ENCODE assay signal across 17 cellular contexts in genomic region chr11:9617960-9618359, GRCh38. TPM values are rescaled to one million over a fixed set of nuclear protein-coding genes. Genes with fewer than 3 reads are reported as not detected.
A peak's percentile ranks its signal among the peaks of the same experiment; 100 is the strongest.
DNase-seq lines count a peak whose midpoint lies in the region; ATAC-seq and TF ChIP-seq lines count a peak whose summit lies in the region.
"Had no signal": no experiment of that assay in that cellular context is flagged by ENCODE, and none has a peak within 500 bp of the region (broad histone marks: within the 10 kb centered on the region; RNA-seq: fewer than 3 reads in every experiment).

No MANE protein-coding gene starts in this region.

- dilution Hi-C loops in mammary epithelial cell (cut with HindIII; ENCODE audit: low sequenced_read_pairs), result no loop called here

- 89% methylated on average over 5 of the region's 5 CpGs for WGBS in mammary epithelial cell (ENCODE audit: low coverage, missing lambda C conversion rate)
- WGBS in body of pancreas, 2 donors, result 94% methylated on average over 5 of the region's 5 CpGs

- H3K36me3 Mint-ChIP-seq in MCF 10A (ENCODE audit: insufficient read depth, unreplicated experiment), result no peaks in the 10 kb centered on the region
- H3K36me3 Mint-ChIP-seq: brain had no signal

- POLR2A ChIA-PET in MCF 10A (lab: Yijun Ruan, JAX), result interaction anchor here (1.0 to 1.1 kb wide), 2 partner anchors 16 to 140 kb away, joined by 3 read pairs; no protein-coding TSS in a partner anchor

- H3K4me3 ChIP-seq in mammary epithelial cell (replicated peaks in 1 of 3; ENCODE audit: insufficient read depth in 1 of 3, low read depth in 2 of 3, low read length in 3 of 3) (no peak overlapping the region), brain microvascular endothelial cell (ENCODE audit: low read depth, low read length) (no peak overlapping the region), vagina (no peak overlapping the region), body of pancreas (no peak overlapping the region)
- H3K4me3 ChIP-seq: heart right ventricle had no signal

- no peak for TF ChIP-seq POLR2A in vagina (IDR thresholded peaks at IDR 0.05)
- TF ChIP-seq POLR2A in body of pancreas (IDR thresholded peaks at IDR 0.05), result no peak

- BruUV-seq in mammary epithelial cell (replicated peaks; lab: Mats Ljungman, UMichigan), result no TSS peak
- BruUV-seq in MCF 10A (replicated peaks; lab: Mats Ljungman, UMichigan), result no TSS peak

- H4K20me1 ChIP-seq in mammary epithelial cell (ENCODE audit: insufficient read depth, low read length), result no peaks in the 10 kb centered on the region

- no peaks in the 10 kb centered on the region for H3K79me2 ChIP-seq in mammary epithelial cell (ENCODE audit: insufficient read depth, low read length)

- no peak overlapping the region for H3K27ac ChIP-seq in mammary epithelial cell (ENCODE audit: insufficient read depth, low read depth, low read length)
- H3K27ac ChIP-seq in brain microvascular endothelial cell, result no peak overlapping the region
- H3K27ac ChIP-seq in vagina, result peak overlapping the region; percentile 60
- H3K27ac ChIP-seq in body of pancreas, result no peak overlapping the region
- H3K27ac ChIP-seq: 22Rv1, heart right ventricle had no signal

- in situ Hi-C loops in mammary epithelial cell (cut with MboI; ENCODE audit: low sequenced_read_pairs in 2 of 2) (loop anchor here (10.0 to 25.0 kb wide), 3 partner anchors 119 to 694 kb away; partner anchors contain the start of gene ADM (in 1 of the 2)), brain microvascular endothelial cell (cut with HindIII; ENCODE audit: low pct_ligation_motif_present, low sequenced_read_pairs) (no loop called here)

- H3K27ac Mint-ChIP-seq in MCF 10A (ENCODE audit: low read depth, unreplicated experiment), result no peak overlapping the region
- H3K27ac Mint-ChIP-seq: activated CD4-positive, alpha-beta memory T cell treated with anti-CD3 and anti-CD28 coated beads, Interleukin-2, amount 10 ng/mL, durations not matched to agents 7 days and 5 days; activated T-helper 2 cell treated with anti-CD3 and anti-CD28 coated beads, Interferon-gamma antibody, Interleukin-2, Interleukin-4, amounts not matched to agents 10 μg/mL and 5 μg/mL and 100 μg/mL, durations not matched to agents 14 hours and 24 hours and 36 hours; brain; stimulated activated naive CD8-positive, alpha-beta T cell treated with anti-CD3 and anti-CD28 coated beads, Interleukin-15, Interleukin-2, amounts not matched to agents 100 ng/mL and 50 ng/mL, for 24 hours had no signal

- no peak overlapping the region for H3K4me2 ChIP-seq in mammary epithelial cell (ENCODE audit: insufficient read depth, low read depth, low read length)

- no peaks in the 10 kb centered on the region for H3K27me3 Mint-ChIP-seq in MCF 10A (ENCODE audit: insufficient read depth, unreplicated experiment)
- H3K27me3 Mint-ChIP-seq: brain; stimulated activated naive CD8-positive, alpha-beta T cell treated with anti-CD3 and anti-CD28 coated beads, Interleukin-15, Interleukin-2, amounts not matched to agents 100 ng/mL and 50 ng/mL, for 24 hours had no signal

- CTCF ChIA-PET in mammary epithelial cell (lab: Charles Lee; ENCODE audit: low non-redundant PET), result no interaction called here
- CTCF ChIA-PET in MCF 10A (lab: Yijun Ruan, JAX), result interaction anchor here (0.8 to 2.7 kb wide), 7 partner anchors 8 to 355 kb away, joined by 3 to 18 read pairs (median 4); no protein-coding TSS in a partner anchor

- ATAC-seq in body of pancreas, result no peak
- ATAC-seq: heart right ventricle had no signal

- no peak overlapping the region for H3K9ac ChIP-seq in mammary epithelial cell (ENCODE audit: insufficient read depth, low read length)

- H2AFZ ChIP-seq in mammary epithelial cell (ENCODE audit: low read depth, low read length), result no peak overlapping the region

- H3K27me3 ChIP-seq in mammary epithelial cell (ENCODE audit: insufficient read depth, low read length), result no peaks in the 10 kb centered on the region
- H3K27me3 ChIP-seq in brain microvascular endothelial cell (replicated peaks), result no peaks in the 10 kb centered on the region
- H3K27me3 ChIP-seq in vagina, result no peaks in the 10 kb centered on the region
- no peaks in the 10 kb centered on the region for H3K27me3 ChIP-seq in body of pancreas
- H3K27me3 ChIP-seq: heart right ventricle had no signal

- TF ChIP-seq CTCF in mammary epithelial cell (conservative IDR thresholded peaks at IDR 0.05 in 1 of 2, IDR thresholded peaks at IDR 0.05 in 1 of 2; ENCODE audit: extremely low read depth in 1 of 2, insufficient read depth in 1 of 2, low read depth in 1 of 2, low read length in 2 of 2) (no peak), MCF 10A (IDR thresholded peaks at IDR 0.05; ENCODE audit: unreplicated experiment) (no peak), brain microvascular endothelial cell (IDR thresholded peaks at IDR 0.05; ENCODE audit: low read depth, low read length, missing control alignments) (no peak), vagina (IDR thresholded peaks at IDR 0.05) (no peak), body of pancreas (IDR thresholded peaks at IDR 0.05) (no peak)

- H3K36me3 ChIP-seq in mammary epithelial cell (ENCODE audit: insufficient read depth, low read length), result no peaks in the 10 kb centered on the region
- no peaks in the 10 kb centered on the region for H3K36me3 ChIP-seq in brain microvascular endothelial cell (replicated peaks)
- no peaks in the 10 kb centered on the region for H3K36me3 ChIP-seq in vagina
- H3K36me3 ChIP-seq in body of pancreas (replicated peaks in 1 of 2; ENCODE audit: insufficient read depth in 1 of 2, low read depth in 2 of 2), result no peaks in the 10 kb centered on the region
- H3K36me3 ChIP-seq: heart right ventricle had no signal

- no peaks in the 10 kb centered on the region for H3K9me3 Mint-ChIP-seq in MCF 10A (ENCODE audit: unreplicated experiment)
- H3K9me3 Mint-ChIP-seq: activated CD4-positive, alpha-beta memory T cell treated with anti-CD3 and anti-CD28 coated beads, Interleukin-2, amount 10 ng/mL, durations not matched to agents 7 days and 5 days; activated T-helper 2 cell treated with anti-CD3 and anti-CD28 coated beads, Interferon-gamma antibody, Interleukin-2, Interleukin-4, amounts not matched to agents 10 μg/mL and 5 μg/mL and 100 μg/mL, durations not matched to agents 14 hours and 24 hours and 36 hours; brain; stimulated activated naive CD8-positive, alpha-beta T cell treated with anti-CD3 and anti-CD28 coated beads, Interleukin-15, Interleukin-2, amounts not matched to agents 100 ng/mL and 50 ng/mL, for 24 hours had no signal

- DNase-seq in mammary epithelial cell, result peak; percentile 43
- no peak for DNase-seq in MCF 10A (ENCODE audit: unreplicated experiment)
- DNase-seq in brain microvascular endothelial cell, result peak; percentile 40
- peak; percentile 16 for DNase-seq in kidney tubule cell (ENCODE audit: low spot score)
- DNase-seq in vagina (ENCODE audit: extremely low spot score in 2 of 2), result no peak
- no peak for DNase-seq in body of pancreas
- DNase-seq in NCI-H345 treated with DMSO at 0.1 percent for 48 hours (lab: John Stamatoyannopoulos, UW; ENCODE audit: unreplicated experiment), result no peak
- DNase-seq in activated CD4-positive, alpha-beta T cell treated with anti-CD3 and anti-CD28 coated beads, Interleukin-2, amount 50 U/mL, for 1 hour, result no peak
- DNase-seq: activated CD4-positive, alpha-beta memory T cell treated with anti-CD3 and anti-CD28 coated beads, Interleukin-2, amount 10 ng/mL, durations not matched to agents 7 days and 5 days; Caco-2; effector CD4-positive, alpha-beta T cell; heart right ventricle; NCI-H2171 had no signal

- intact Hi-C loops in mammary epithelial cell (cut with micrococcal nuclease) (no loop called here), MCF 10A (cut with micrococcal nuclease) (loop anchor here (10.0 kb wide), 1 partner anchor 357 kb away; no protein-coding TSS in a partner anchor), vagina (cut with DNase I) (loop anchor here (10.0 kb wide), 2 partner anchors 137 to 687 kb away; partner anchors contain the start of gene ADM), body of pancreas (cut with DNase I) (loop anchor here (10.0 kb wide), 1 partner anchor 83 kb away; no protein-coding TSS in a partner anchor)

- H3K9me3 ChIP-seq in mammary epithelial cell (replicated peaks; ENCODE audit: insufficient read depth, low read length) (no peaks in the 10 kb centered on the region), vagina (no peaks in the 10 kb centered on the region), body of pancreas (no peaks in the 10 kb centered on the region)
- H3K9me3 ChIP-seq: Caco-2, heart right ventricle had no signal

- H3K4me1 ChIP-seq in mammary epithelial cell (ENCODE audit: insufficient read depth, low read length), result peaks cover 17% of the 10 kb centered on the region
- peaks cover 10% of the 10 kb centered on the region for H3K4me1 ChIP-seq in vagina
- H3K4me1 ChIP-seq in body of pancreas, result peaks cover 16% of the 10 kb centered on the region

- H3K4me3 Mint-ChIP-seq in MCF 10A (ENCODE audit: unreplicated experiment), result no peak overlapping the region
- H3K4me3 Mint-ChIP-seq: activated CD4-positive, alpha-beta memory T cell treated with anti-CD3 and anti-CD28 coated beads, Interleukin-2, amount 10 ng/mL, durations not matched to agents 7 days and 5 days; brain; stimulated activated naive CD8-positive, alpha-beta T cell treated with anti-CD3 and anti-CD28 coated beads, Interleukin-15, Interleukin-2, amounts not matched to agents 100 ng/mL and 50 ng/mL, for 24 hours had no signal

- H3K4me1 Mint-ChIP-seq in MCF 10A (ENCODE audit: insufficient read depth, unreplicated experiment), result peaks cover 26% of the 10 kb centered on the region

RNA-seq across cellular contexts. Expression of gene WEE1, which starts 44.5 kb away (rescaled TPM):
- total RNA-seq in mammary epithelial cell (10 to 100 TPM; 49.8 to 53.0 TPM), MCF 10A (2022) (28.7 and 34.5 TPM in 2 replicates), vagina (22.1 TPM), body of pancreas (10 to 100 TPM; 11.2 to 16.8 TPM)
- 31.1 TPM for polyA plus RNA-seq in mammary epithelial cell
- polyA minus RNA-seq in mammary epithelial cell, result 45.0 TPM

RNA-seq across cellular contexts. Expression of gene SWAP70, which starts 45.9 kb away (rescaled TPM):
- total RNA-seq in mammary epithelial cell (10 to 100 TPM; 40.4 to 51.2 TPM), MCF 10A (2022) (13.0 and 24.2 TPM in 2 replicates), vagina (32.2 TPM), body of pancreas (10 to 100 TPM; 18.8 to 22.1 TPM)
- polyA plus RNA-seq in mammary epithelial cell, result 16.7 TPM
- 27.4 TPM for polyA minus RNA-seq in mammary epithelial cell

Comparison
In these comparisons a context has a peak if more than half of its experiments do, and no peak if none do; other contexts are left out.
1. DNase-seq: peak in mammary epithelial cell (single experiment), brain microvascular endothelial cell (single experiment) and kidney tubule cell (single experiment); none in MCF 10A (single experiment), vagina (0 of 2), body of pancreas (0 of 4), NCI-H345 treated with DMSO at 0.1 percent for 48 hours (single experiment) and activated CD4-positive, alpha-beta T cell treated with anti-CD3 and anti-CD28 coated beads, Interleukin-2, amount 50 U/mL, for 1 hour (single experiment).